ENCODE assay signal across 10 cellular contexts in the genomic region with DNA sequence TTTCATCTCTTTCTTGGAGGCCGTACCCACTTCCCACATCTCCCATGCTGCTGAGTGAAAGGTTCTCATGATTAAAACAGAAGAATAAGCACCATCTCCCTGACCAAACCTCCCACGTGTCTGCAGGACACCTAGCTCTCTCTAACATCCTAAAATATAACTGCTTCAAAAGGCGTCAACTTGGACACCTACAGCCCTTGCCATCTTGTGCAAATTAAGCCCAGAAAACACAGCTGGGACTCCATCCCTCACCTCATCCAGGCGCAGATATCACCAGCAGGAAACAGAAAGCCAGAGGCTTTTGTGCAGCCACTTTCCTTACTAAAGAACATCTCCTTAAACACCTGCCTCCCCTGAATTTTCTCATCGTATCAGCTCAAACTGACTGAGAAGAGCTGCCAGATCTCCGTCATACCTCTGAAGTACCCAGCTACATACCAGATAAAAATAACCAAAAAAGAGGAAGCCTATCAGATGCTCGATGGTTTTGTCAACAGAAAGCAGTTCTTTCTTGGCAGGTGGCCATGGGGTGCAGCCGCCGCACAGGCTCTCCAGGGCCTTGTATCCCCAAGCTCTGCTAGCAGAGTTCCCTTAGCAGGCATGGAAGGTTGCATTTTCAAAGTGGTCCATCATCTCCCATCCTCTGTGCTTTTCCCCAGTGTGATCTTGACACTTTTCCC. TPM values are rescaled to one million over a fixed set of nuclear protein-coding genes. Genes with fewer than 3 reads are reported as not detected.
DNase-seq lines count a peak whose midpoint lies in the region; ATAC-seq, FAIRE-seq and TF ChIP-seq lines count a peak whose summit lies in the region.
"Had no signal": no experiment of that assay in that cellular context is flagged by ENCODE, and none has a peak within 500 bp of the region (broad histone marks: within the 10 kb centered on the region; RNA-seq: fewer than 3 reads in every experiment).

No MANE protein-coding gene starts in this region.

- no peak for FAIRE-seq in RCC 7860 (lab: Jason Lieb, UNC)

- 62 to 90% methylated on average over 6 to 9 of the region's 9 CpGs for WGBS in gastroesophageal sphincter (ENCODE audit: low coverage in 1 of 2), 2 donors

- no peak overlapping the region for H3K27ac ChIP-seq in gastroesophageal sphincter
- H3K27ac ChIP-seq: VCaP had no signal

- no peaks in the 10 kb centered on the region for H3K36me3 ChIP-seq in gastroesophageal sphincter

- no peaks in the 10 kb centered on the region for H3K4me1 ChIP-seq in gastroesophageal sphincter

- TF ChIP-seq POLR2A in gastroesophageal sphincter (IDR thresholded peaks at IDR 0.05), result no peak

- ATAC-seq in left cardiac atrium (peak in 1 of 2 donors; percentile 18), gastroesophageal sphincter (no peak)

- DNase-seq in CD1c-positive myeloid dendritic cell (ENCODE audit: extremely low spot score) (peak; percentile 13), GM20000 (ENCODE audit: low spot score) (peak; percentile 49), NAMALWA (ENCODE audit: low spot score) (peak; percentile 75), left cardiac atrium (peak; percentile 41), NCI-H2029 (lab: John Stamatoyannopoulos, UW) (no peak), RCC 7860 (ENCODE audit: low spot score) (no peak), NCI-H1436 (lab: John Stamatoyannopoulos, UW) (no peak)
- DNase-seq: cortex of kidney had no signal

- TF ChIP-seq EP300 in gastroesophageal sphincter (IDR thresholded peaks at IDR 0.05), result no peak

- intact Hi-C loops in left cardiac atrium (cut with DNase I), result no loop called here

- no peaks in the 10 kb centered on the region for H3K9me3 ChIP-seq in gastroesophageal sphincter

- no peaks in the 10 kb centered on the region for H3K27me3 ChIP-seq in gastroesophageal sphincter

- no peak overlapping the region for H3K4me3 ChIP-seq in gastroesophageal sphincter

- TF ChIP-seq CTCF in GM20000 (IDR thresholded peaks at IDR 0.05; ENCODE audit: extremely low read depth, missing control alignments), result no peak
- no peak for TF ChIP-seq CTCF in gastroesophageal sphincter (IDR thresholded peaks at IDR 0.05)

RNA-seq across cellular contexts. Expression of a gene that starts 28.8 kb away (rescaled TPM):
- total RNA-seq in left cardiac atrium (1 to 10 TPM; 2.0 to 2.7 TPM), gastroesophageal sphincter (1 to 10 TPM in 2 of 4 donors, under 1 TPM in 2; 0.62 to 2.4 (median 0.97) TPM)

Comparison
In these comparisons a context has a peak if more than half of its experiments do, and no peak if none do; other contexts are left out.
1. DNase-seq: peak in CD1c-positive myeloid dendritic cell (single experiment), GM20000 (single experiment), NAMALWA (single experiment) and left cardiac atrium (single experiment); none in NCI-H2029 (single experiment), RCC 7860 (single experiment) and NCI-H1436 (single experiment).